ENCODE assay signal across 8 cellular contexts in genomic region chr5:135034186-135034962, GRCh38. TPM values are rescaled to one million over a fixed set of nuclear protein-coding genes. Genes with fewer than 3 reads are reported as not detected.
DNase-seq lines count a peak whose midpoint lies in the region; ATAC-seq and TF ChIP-seq lines count a peak whose summit lies in the region.

Gene PITX1 (minus strand): TSS chr5:135034228. CDS start chr5:135033881, 347 bp downstream.

- DNase-seq in Caco-2 (peak; percentile 88 to 89), HT1080 (ENCODE audit: low read depth) (peak; percentile 55), RKO (ENCODE audit: low spot score) (peak; percentile 87), mammary epithelial cell (peak; percentile 60), memory B cell (ENCODE audit: low spot score in 2 of 2) (no peak), thoracic aorta (ENCODE audit: low spot score) (no peak)
- DNase-seq in NK-92 treated with Interleukin-12 subunit alpha and Interleukin-12 subunit beta, amount 100 ng/mL, for 24 hours (lab: John Stamatoyannopoulos, UW), result no peak

- H3K27ac Mint-ChIP-seq in Caco-2 (ENCODE audit: unreplicated experiment) (peak within 1 kb of the TSS; percentile 91), memory B cell (peak within 1 kb of the TSS; percentile 56)

- H3K27me3 ChIP-seq in Caco-2 (replicated peaks; ENCODE audit: control insufficient read depth, insufficient read depth, low read length) (no peaks in the 10 kb centered on the region), mammary epithelial cell (ENCODE audit: insufficient read depth, low read length) (peaks cover 24% of the 10 kb centered on the region), thoracic aorta (replicated peaks; ENCODE audit: insufficient read depth) (peaks cover 58% of the 10 kb centered on the region)

- H3K4me1 ChIP-seq in Caco-2, result peaks cover 27% of the 10 kb centered on the region
- H3K4me1 ChIP-seq in mammary epithelial cell (ENCODE audit: insufficient read depth, low read length), result peaks cover 11% of the 10 kb centered on the region
- peaks cover 15 to 46% of the 10 kb centered on the region in 2 donors for H3K4me1 ChIP-seq in thoracic aorta (ENCODE audit: control insufficient read depth in 1 of 2, low read depth in 2 of 2)

- POLR2A ChIA-PET in Caco-2 (lab: Charles Lee), result interaction anchor here (0.5 to 1.2 kb wide), 5 partner anchors 10 to 129 kb away, joined by 3 to 7 read pairs (median 4); partner anchors contain the start of gene PCBD2

- H3K36me3 Mint-ChIP-seq in Caco-2 (ENCODE audit: insufficient read depth, unreplicated experiment), result peaks cover 62% of the 10 kb centered on the region
- H3K36me3 Mint-ChIP-seq in memory B cell, result peaks cover 4% of the 10 kb centered on the region

- WGBS in mammary epithelial cell (ENCODE audit: low coverage, missing lambda C conversion rate), result 81% methylated on average over 22 of the region's 71 CpGs

- dilution Hi-C loops in mammary epithelial cell (cut with HindIII; ENCODE audit: low sequenced_read_pairs), result no loop called here

- H3K36me3 ChIP-seq in Caco-2 (ENCODE audit: control insufficient read depth, insufficient read depth, low read length), result no peaks in the 10 kb centered on the region
- no peaks in the 10 kb centered on the region for H3K36me3 ChIP-seq in mammary epithelial cell (ENCODE audit: insufficient read depth, low read length)
- H3K36me3 ChIP-seq in thoracic aorta, result no peaks in the 10 kb centered on the region

- CTCF ChIA-PET in Caco-2 (lab: Charles Lee) (interaction anchor here (0.6 to 1.8 kb wide), 6 partner anchors 9 to 230 kb away, joined by 3 to 7 read pairs (median 3); no protein-coding TSS in a partner anchor), mammary epithelial cell (lab: Charles Lee; ENCODE audit: low non-redundant PET) (no interaction called here)

- H3K9me3 Mint-ChIP-seq in Caco-2 (ENCODE audit: unreplicated experiment), result peaks cover 7% of the 10 kb centered on the region
- H3K9me3 Mint-ChIP-seq in memory B cell, result peaks cover 6% of the 10 kb centered on the region

- H3K9ac ChIP-seq in mammary epithelial cell (ENCODE audit: insufficient read depth, low read length), result no peak within 1 kb of the TSS

- H3K4me1 Mint-ChIP-seq in Caco-2 (ENCODE audit: low read depth, unreplicated experiment) (peaks cover 31% of the 10 kb centered on the region), memory B cell (peaks cover 26% of the 10 kb centered on the region)

- intact Hi-C loops in Caco-2 (cut with micrococcal nuclease; ENCODE audit: unreplicated experiment) (loop anchor here (1.0 to 10.0 kb wide), 4 partner anchors 100 to 298 kb away; no protein-coding TSS in a partner anchor), mammary epithelial cell (cut with micrococcal nuclease) (no loop called here)

- H3K4me3 ChIP-seq in Caco-2 (ENCODE audit: low read depth, low read length) (peak within 1 kb of the TSS; percentile 83), mammary epithelial cell (replicated peaks in 1 of 3; ENCODE audit: insufficient read depth in 1 of 3, low read depth in 2 of 3, low read length in 3 of 3) (peak within 1 kb of the TSS; percentile 58 to 67 (median 65)), thoracic aorta (peak within 1 kb of the TSS; percentile 70)

- H3K79me2 ChIP-seq in mammary epithelial cell (ENCODE audit: insufficient read depth, low read length), result peaks cover 13% of the 10 kb centered on the region

- in situ Hi-C loops in mammary epithelial cell (cut with MboI; ENCODE audit: low sequenced_read_pairs in 2 of 2), result loop anchor here in 1 of 2 donors (25.0 kb wide), 1 partner anchor 153 kb away; no protein-coding TSS in a partner anchor

- H3K27me3 Mint-ChIP-seq in Caco-2 (ENCODE audit: insufficient read depth, unreplicated experiment), result no peaks in the 10 kb centered on the region
- H3K27me3 Mint-ChIP-seq in memory B cell, result peaks cover 42% of the 10 kb centered on the region

- peak within 1 kb of the TSS; percentile 8 for H3K27ac ChIP-seq in mammary epithelial cell (ENCODE audit: insufficient read depth, low read depth, low read length)
- H3K27ac ChIP-seq in thoracic aorta, result peak within 1 kb of the TSS in 1 of 2 donors; percentile 12

- BruUV-seq in Caco-2 (replicated peaks; lab: Mats Ljungman, UMichigan) (TSS peak; percentile 69), mammary epithelial cell (replicated peaks; lab: Mats Ljungman, UMichigan) (no TSS peak)

- TF ChIP-seq CTCF in Caco-2 (IDR thresholded peaks at IDR 0.05; ENCODE audit: insufficient read depth in 1 of 2, low read depth in 1 of 2, low read length in 1 of 2, severe bottlenecking in 1 of 2, unreplicated experiment in 1 of 2) (no peak), mammary epithelial cell (conservative IDR thresholded peaks at IDR 0.05 in 1 of 2, IDR thresholded peaks at IDR 0.05 in 1 of 2; ENCODE audit: extremely low read depth in 1 of 2, insufficient read depth in 1 of 2, low read depth in 1 of 2, low read length in 2 of 2) (no peak), thoracic aorta (IDR thresholded peaks at IDR 0.05) (no peak)

- ATAC-seq in memory B cell (ENCODE audit: low read depth), result peak; percentile 35
- ATAC-seq in thoracic aorta (ENCODE audit: insufficient number of reproducible peaks, low FRiP score, low read depth), result no peak
- no peak for ATAC-seq in GM19463 (IDR thresholded peaks at IDR 0.05; ENCODE audit: unreplicated experiment)

- H3K9me3 ChIP-seq in Caco-2 (no peaks in the 10 kb centered on the region), mammary epithelial cell (replicated peaks; ENCODE audit: insufficient read depth, low read length) (peaks cover 5% of the 10 kb centered on the region), thoracic aorta (no peaks in the 10 kb centered on the region)

- H4K20me1 ChIP-seq in mammary epithelial cell (ENCODE audit: insufficient read depth, low read length), result no peaks in the 10 kb centered on the region

- H2AFZ ChIP-seq in mammary epithelial cell (ENCODE audit: low read depth, low read length), result peak within 1 kb of the TSS; percentile 76

- H3K4me3 Mint-ChIP-seq in Caco-2 (ENCODE audit: unreplicated experiment) (peak within 1 kb of the TSS; percentile 89), memory B cell (peak within 1 kb of the TSS; percentile 90)

- peak within 1 kb of the TSS; percentile 72 for H3K4me2 ChIP-seq in mammary epithelial cell (ENCODE audit: insufficient read depth, low read depth, low read length)

RNA-seq across cellular contexts. Expression of gene PITX1, which starts in this region (rescaled TPM):
- total RNA-seq in Caco-2 (2022) (114 and 117 TPM in 2 replicates), mammary epithelial cell (10 to 100 TPM in 1 of 2 donors, 1 to 10 TPM in 1; 2.7 to 21.3 TPM), thoracic aorta (not detected)
- 38.6 and 52.2 TPM in 2 replicates for total RNA-seq in HT1080 (2014; rRNA removed; shearing (Covaris generic))
- polyA plus RNA-seq in HT1080 (2015; cell fraction: cytosol; rRNA removed), result 43.8 and 44.8 TPM in 2 replicates
- 21.6 and 25.4 TPM in 2 replicates for polyA plus RNA-seq in HT1080 (2015; cell fraction: nucleus; rRNA removed)
- 9.2 TPM for polyA plus RNA-seq in mammary epithelial cell
- polyA minus RNA-seq in mammary epithelial cell, result 0.57 TPM

Comparison
In these comparisons a context has a peak if more than half of its experiments do, and no peak if none do; other contexts are left out.
1. DNase-seq: peak in Caco-2 (2 of 2), HT1080 (single experiment), RKO (single experiment) and mammary epithelial cell (single experiment); none in memory B cell (0 of 2), thoracic aorta (single experiment) and NK-92 treated with Interleukin-12 subunit alpha and Interleukin-12 subunit beta, amount 100 ng/mL, for 24 hours (single experiment).
2. Peak in every context shown above with its lines, with median percentiles within 50 percentile points of each other: H3K4me3 ChIP-seq.